In the genomic region with DNA sequence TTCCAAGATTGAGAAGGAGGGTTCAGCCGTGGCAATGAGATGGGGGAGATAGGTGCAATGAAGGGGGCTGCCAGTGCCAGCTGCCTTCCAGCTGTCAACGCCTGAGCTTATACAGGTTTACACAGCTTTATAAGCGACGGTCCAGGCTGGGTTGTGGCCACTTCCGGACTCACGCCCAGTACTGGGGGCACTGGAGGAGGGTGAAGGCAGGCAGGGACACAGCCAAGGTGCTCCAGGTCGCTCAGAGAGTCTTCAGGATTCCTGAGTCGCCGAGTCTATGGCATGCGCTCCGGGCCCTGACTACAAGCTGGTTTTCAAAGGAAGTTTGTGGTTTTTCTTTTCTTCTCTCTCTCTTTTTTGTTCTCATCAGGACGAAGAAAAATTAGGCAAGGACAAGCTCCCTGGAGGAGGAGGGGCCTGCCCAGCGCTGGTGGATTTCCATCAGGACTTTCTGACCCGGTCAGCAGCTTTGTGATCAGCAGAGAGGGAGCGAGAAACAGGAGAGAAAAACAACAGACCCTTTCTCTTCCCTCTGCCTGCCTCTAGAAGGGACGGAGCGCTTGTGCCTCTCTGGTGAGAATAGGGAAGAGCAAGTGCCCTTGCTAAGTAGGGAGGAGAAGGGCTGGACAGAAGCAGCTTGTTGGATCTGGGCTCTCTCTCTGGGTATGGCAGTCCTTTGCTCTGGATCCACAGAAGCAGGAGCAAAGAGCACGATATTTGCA, we compare ENCODE assay signal across 1 cellular context.
TF ChIP-seq lines count a peak whose summit lies in the region.

A gene with protein sequence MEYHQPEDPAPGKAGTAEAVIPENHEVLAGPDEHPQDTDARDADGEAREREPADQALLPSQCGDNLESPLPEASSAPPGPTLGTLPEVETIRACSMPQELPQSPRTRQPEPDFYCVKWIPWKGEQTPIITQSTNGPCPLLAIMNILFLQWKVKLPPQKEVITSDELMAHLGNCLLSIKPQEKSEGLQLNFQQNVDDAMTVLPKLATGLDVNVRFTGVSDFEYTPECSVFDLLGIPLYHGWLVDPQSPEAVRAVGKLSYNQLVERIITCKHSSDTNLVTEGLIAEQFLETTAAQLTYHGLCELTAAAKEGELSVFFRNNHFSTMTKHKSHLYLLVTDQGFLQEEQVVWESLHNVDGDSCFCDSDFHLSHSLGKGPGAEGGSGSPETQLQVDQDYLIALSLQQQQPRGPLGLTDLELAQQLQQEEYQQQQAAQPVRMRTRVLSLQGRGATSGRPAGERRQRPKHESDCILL (minus strand): TSS at position 572 of the 722 bp plus-strand sequence. CDS start 4,285 bp downstream, outside the sequence.

TF ChIP-seq in IMR-90, 13 proteins besides CTCF, POLR2A, EP300 and RAD21:
- TF ChIP-seq SMC3 (IDR thresholded peaks at IDR 0.05; ENCODE audit: low read depth, low read length) (peak; percentile 40), RCOR1 (IDR thresholded peaks at IDR 0.05; ENCODE audit: insufficient replicate concordance, low read length) (no peak), NFE2L2 (IDR thresholded peaks at IDR 0.05; ENCODE audit: low read depth, low read length) (no peak), MAZ (IDR thresholded peaks at IDR 0.05; ENCODE audit: borderline replicate concordance, low read depth, low read length) (peak; percentile 43; the same call in 1 of the 2 replicates), RFX5 (IDR thresholded peaks at IDR 0.05; ENCODE audit: low read depth, low read length) (no peak), BHLHE40 (IDR thresholded peaks at IDR 0.05; ENCODE audit: low read depth, low read length) (no peak), MXI1 (IDR thresholded peaks at IDR 0.05; ENCODE audit: borderline replicate concordance, low read depth, low read length) (no peak; the same call in 1 of the 2 replicates), CHD1 (IDR thresholded peaks at IDR 0.05; ENCODE audit: low read depth, low read length) (no peak), FOS (IDR thresholded peaks at IDR 0.05; ENCODE audit: low read depth, low read length) (no peak), MAFK (IDR thresholded peaks at IDR 0.05; ENCODE audit: low read depth, low read length) (0 out of 2 replicates have a peak, but pooled peaks have one; percentile 1), CEBPB (IDR thresholded peaks at IDR 0.05; ENCODE audit: low read depth, low read length) (no peak)
- TF ChIP-seq, protein P1, sequence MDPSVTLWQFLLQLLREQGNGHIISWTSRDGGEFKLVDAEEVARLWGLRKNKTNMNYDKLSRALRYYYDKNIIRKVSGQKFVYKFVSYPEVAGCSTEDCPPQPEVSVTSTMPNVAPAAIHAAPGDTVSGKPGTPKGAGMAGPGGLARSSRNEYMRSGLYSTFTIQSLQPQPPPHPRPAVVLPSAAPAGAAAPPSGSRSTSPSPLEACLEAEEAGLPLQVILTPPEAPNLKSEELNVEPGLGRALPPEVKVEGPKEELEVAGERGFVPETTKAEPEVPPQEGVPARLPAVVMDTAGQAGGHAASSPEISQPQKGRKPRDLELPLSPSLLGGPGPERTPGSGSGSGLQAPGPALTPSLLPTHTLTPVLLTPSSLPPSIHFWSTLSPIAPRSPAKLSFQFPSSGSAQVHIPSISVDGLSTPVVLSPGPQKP (IDR thresholded peaks at IDR 0.05; ENCODE audit: borderline replicate concordance, low read depth, low read length) = no peak
- TF ChIP-seq, protein P2, sequence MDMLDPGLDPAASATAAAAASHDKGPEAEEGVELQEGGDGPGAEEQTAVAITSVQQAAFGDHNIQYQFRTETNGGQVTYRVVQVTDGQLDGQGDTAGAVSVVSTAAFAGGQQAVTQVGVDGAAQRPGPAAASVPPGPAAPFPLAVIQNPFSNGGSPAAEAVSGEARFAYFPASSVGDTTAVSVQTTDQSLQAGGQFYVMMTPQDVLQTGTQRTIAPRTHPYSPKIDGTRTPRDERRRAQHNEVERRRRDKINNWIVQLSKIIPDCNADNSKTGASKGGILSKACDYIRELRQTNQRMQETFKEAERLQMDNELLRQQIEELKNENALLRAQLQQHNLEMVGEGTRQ (IDR thresholded peaks at IDR 0.05; ENCODE audit: low read depth, low read length) = no peak
